ENCODE assay signal across 1 cellular context in genomic region chr5:173764321-173765029, GRCh38.
TF ChIP-seq lines count a peak whose summit lies in the region.

No MANE protein-coding gene starts in this region.

TF ChIP-seq in GM12878, 131 proteins besides CTCF, POLR2A, EP300 and RAD21 (continued from another document):
- peak; percentile 82 for TF ChIP-seq PKNOX1 (IDR thresholded peaks at IDR 0.05)
- no peak for TF ChIP-seq CBX3 (IDR thresholded peaks at IDR 0.05; ENCODE audit: borderline replicate concordance, low read depth)
- TF ChIP-seq MEF2A (IDR thresholded peaks at IDR 0.05; ENCODE audit: insufficient read depth, low read depth, low read length), result no peak
- no peak for TF ChIP-seq PAX8 (IDR thresholded peaks at IDR 0.05)
- TF ChIP-seq POU2F2 (IDR thresholded peaks at IDR 0.05; ENCODE audit: borderline replicate concordance, low read depth, low read length), result peak; percentile 91; the same call in 2 of the 3 replicates
- TF ChIP-seq PBX3 (IDR thresholded peaks at IDR 0.05; ENCODE audit: insufficient replicate concordance, low read depth, low read length), result peak; percentile 82
- TF ChIP-seq ETV6 (conservative IDR thresholded peaks at IDR 0.05 in 1 of 2, IDR thresholded peaks at IDR 0.05 in 1 of 2; ENCODE audit: borderline replicate concordance in 1 of 2, low read depth in 1 of 2), result no peak
- no peak for TF ChIP-seq MTA2 (IDR thresholded peaks at IDR 0.05; ENCODE audit: low read depth)
- TF ChIP-seq TCF12 (IDR thresholded peaks at IDR 0.05; ENCODE audit: low read depth, low read length), result 0 out of 2 replicates have a peak, but pooled peaks have one; percentile 23
- TF ChIP-seq CREM (IDR thresholded peaks at IDR 0.05; ENCODE audit: low read depth), result no peak
- no peak for TF ChIP-seq RCOR1 (conservative IDR thresholded peaks at IDR 0.05; ENCODE audit: low read depth, low read length)
- TF ChIP-seq HSF1 (IDR thresholded peaks at IDR 0.05; ENCODE audit: low read depth, low read length), result no peak
- TF ChIP-seq SRF (IDR thresholded peaks at IDR 0.05; ENCODE audit: low read depth in 2 of 2, low read length in 2 of 2), result no peak
- no peak for TF ChIP-seq MEF2B (IDR thresholded peaks at IDR 0.05; ENCODE audit: partially characterized antibody, poor library complexity, severe bottlenecking)
- TF ChIP-seq BCL11A (IDR thresholded peaks at IDR 0.05; ENCODE audit: low read depth, low read length), result 0 out of 2 replicates have a peak, but pooled peaks have one; percentile 39
- TF ChIP-seq TCF7 (IDR thresholded peaks at IDR 0.05; ENCODE audit: borderline replicate concordance), result no peak
- TF ChIP-seq SMAD1 (IDR thresholded peaks at IDR 0.05; ENCODE audit: low read depth, partially characterized antibody), result no peak
- no peak for TF ChIP-seq USF2 (IDR thresholded peaks at IDR 0.05; ENCODE audit: borderline replicate concordance, low read depth, low read length)
TF ChIP-seq in GM12878: peak in this region for 6.
